In genomic region chr2:239101807-239102206, GRCh38 we compare ENCODE assay signal across 30 cellular contexts.
"Had no signal": no experiment of that assay in that cellular context is flagged by ENCODE, and none has a peak within 500 bp of the region (broad histone marks: within the 10 kb centered on the region; RNA-seq: fewer than 3 reads in every experiment).

No MANE protein-coding gene starts in this region.

- DNase-seq: naive thymus-derived CD4-positive, alpha-beta T cell; natural killer cell; nucleus accumbens; pancreas; right cardiac atrium; right lobe of liver; sigmoid colon; spleen; stimulated activated CD4-positive, alpha-beta T cell treated with anti-CD3 and anti-CD28 coated beads, Interleukin-12 subunit alpha, Interleukin-12 subunit beta, amount 100 ng/mL, for 4 hours; stimulated activated CD4-positive, alpha-beta T cell treated with anti-CD3 and anti-CD28 coated beads, Interleukin-1b, Interleukin-23, amount 100 ng/mL, for 48 hours; stimulated activated CD4-positive, alpha-beta T cell treated with anti-CD3 and anti-CD28 coated beads, Interleukin-4, amount 100 ng/mL, for 1 hour; stimulated activated CD4-positive, alpha-beta T cell treated with anti-CD3 and anti-CD28 coated beads, Interleukin-4, amount 100 ng/mL, for 4 hours; stimulated activated CD8-positive, alpha-beta memory T cell treated with anti-CD3 and anti-CD28 coated beads, Interleukin-4, amount 100 ng/mL, for 48 hours; stimulated activated naive B cell treated with anti-CD40 and anti-IgM and Interleukin-4, amounts not matched to agents 10 μg/mL and 1 μg/mL and 100 μg/mL, for 72 hours; stimulated activated naive CD4-positive, alpha-beta T cell treated with Interleukin-2 at 50 U/mL for 16 hours; stomach; substantia nigra; testis; tibial artery; transverse colon; upper lobe of right lung; uterus had no signal

- H3K27ac Mint-ChIP-seq: nephron; neural progenitor cell; stimulated activated naive B cell treated with anti-CD40 and anti-IgM and Interleukin-4, amounts not matched to agents 10 μg/mL and 1 μg/mL and 100 μg/mL, for 72 hours; type B pancreatic cell had no signal

- H3K36me3 ChIP-seq: neural progenitor cell, uterus had no signal

- H3K9me3 Mint-ChIP-seq: naive thymus-derived CD4-positive, alpha-beta T cell; natural killer cell; nephron; neural progenitor cell; stimulated activated naive B cell treated with anti-CD40 and anti-IgM and Interleukin-4, amounts not matched to agents 10 μg/mL and 1 μg/mL and 100 μg/mL, for 72 hours; type B pancreatic cell had no signal

- H3K9me3 ChIP-seq: neutrophil, pancreas, prostate gland, right lobe of liver, sigmoid colon, spleen, stomach, suprapubic skin, testis, tibial artery, transverse colon, upper lobe of right lung, uterus had no signal

- H3K36me3 Mint-ChIP-seq: natural killer cell had no signal

- H3K4me1 ChIP-seq: neural progenitor cell, pancreas, prostate gland, right lobe of liver, stomach, suprapubic skin, testis, tibial artery, transverse colon, upper lobe of right lung, uterus had no signal

- H3K4me3 ChIP-seq: neural progenitor cell, pancreas, prostate gland, right lobe of liver, sigmoid colon, skin epidermis, smooth muscle cell, spleen, stomach, suprapubic skin, testis, tibial artery, transverse colon, upper lobe of right lung, uterus had no signal

- H3K27me3 Mint-ChIP-seq: naive thymus-derived CD4-positive, alpha-beta T cell; stimulated activated naive B cell treated with anti-CD40 and anti-IgM and Interleukin-4, amounts not matched to agents 10 μg/mL and 1 μg/mL and 100 μg/mL, for 72 hours; type B pancreatic cell had no signal

- ATAC-seq: naive thymus-derived CD4-positive, alpha-beta T cell; natural killer cell; pancreas; right cardiac atrium; right lobe of liver; stimulated activated naive B cell treated with anti-CD40 and anti-IgM and Interleukin-4, amounts not matched to agents 10 μg/mL and 1 μg/mL and 100 μg/mL, for 72 hours; upper lobe of right lung had no signal

- H3K4me1 Mint-ChIP-seq: nephron; stimulated activated naive B cell treated with anti-CD40 and anti-IgM and Interleukin-4, amounts not matched to agents 10 μg/mL and 1 μg/mL and 100 μg/mL, for 72 hours had no signal

- H3K27ac ChIP-seq: neural progenitor cell, neutrophil, pancreas, prostate gland, right lobe of liver, skin epidermis, spleen, stomach, suprapubic skin, testis, tibial artery, transverse colon, upper lobe of right lung, uterus had no signal

- H3K27me3 ChIP-seq: neural progenitor cell, neutrophil, pancreas, right lobe of liver, sigmoid colon, spleen, stomach, suprapubic skin, testis, tibial artery, transverse colon, upper lobe of right lung, uterus had no signal

- H3K4me3 Mint-ChIP-seq: naive thymus-derived CD4-positive, alpha-beta T cell; natural killer cell; nephron; neural progenitor cell; stimulated activated naive B cell treated with anti-CD40 and anti-IgM and Interleukin-4, amounts not matched to agents 10 μg/mL and 1 μg/mL and 100 μg/mL, for 72 hours; type B pancreatic cell had no signal

- H2AFZ ChIP-seq: neural progenitor cell had no signal

- H3K4me2 ChIP-seq: neural progenitor cell, smooth muscle cell had no signal

- H3K9ac ChIP-seq: neural progenitor cell had no signal
